1 cellular context compared by ENCODE assay signal in genomic region chr9:111429175-111429574, GRCh38.
TF ChIP-seq lines count a peak whose summit lies in the region.

No MANE protein-coding gene starts in this region.

TF ChIP-seq in WTC11, 78 proteins besides CTCF, POLR2A, EP300 and RAD21:
- TF ChIP-seq ZNF425 (CRISPR knock-in tag; conservative IDR thresholded peaks at IDR 0.05) (no peak), ESRRA (CRISPR knock-in tag; IDR thresholded peaks at IDR 0.05; ENCODE audit: borderline replicate concordance) (no peak), JUN (CRISPR knock-in tag; IDR thresholded peaks at IDR 0.05) (no peak), MAX (CRISPR knock-in tag; IDR thresholded peaks at IDR 0.05) (no peak), ZNF219 (CRISPR knock-in tag; IDR thresholded peaks at IDR 0.05; ENCODE audit: borderline replicate concordance) (no peak), ZNF263 (CRISPR knock-in tag; IDR thresholded peaks at IDR 0.05; ENCODE audit: low read depth) (no peak), ZNF671 (CRISPR knock-in tag; IDR thresholded peaks at IDR 0.05) (no peak), ZBTB21 (CRISPR knock-in tag; IDR thresholded peaks at IDR 0.05; ENCODE audit: borderline replicate concordance) (no peak), NFYB (CRISPR knock-in tag; conservative IDR thresholded peaks at IDR 0.05; ENCODE audit: low read depth) (no peak), USF1 (CRISPR knock-in tag; IDR thresholded peaks at IDR 0.05) (no peak), ZMAT4 (CRISPR knock-in tag; IDR thresholded peaks at IDR 0.05) (no peak), GRHL2 (CRISPR knock-in tag; IDR thresholded peaks at IDR 0.05; ENCODE audit: insufficient replicate concordance, severe bottlenecking) (no peak), PRRX2 (CRISPR knock-in tag; IDR thresholded peaks at IDR 0.05) (no peak)
- TF ChIP-seq, protein P1, sequence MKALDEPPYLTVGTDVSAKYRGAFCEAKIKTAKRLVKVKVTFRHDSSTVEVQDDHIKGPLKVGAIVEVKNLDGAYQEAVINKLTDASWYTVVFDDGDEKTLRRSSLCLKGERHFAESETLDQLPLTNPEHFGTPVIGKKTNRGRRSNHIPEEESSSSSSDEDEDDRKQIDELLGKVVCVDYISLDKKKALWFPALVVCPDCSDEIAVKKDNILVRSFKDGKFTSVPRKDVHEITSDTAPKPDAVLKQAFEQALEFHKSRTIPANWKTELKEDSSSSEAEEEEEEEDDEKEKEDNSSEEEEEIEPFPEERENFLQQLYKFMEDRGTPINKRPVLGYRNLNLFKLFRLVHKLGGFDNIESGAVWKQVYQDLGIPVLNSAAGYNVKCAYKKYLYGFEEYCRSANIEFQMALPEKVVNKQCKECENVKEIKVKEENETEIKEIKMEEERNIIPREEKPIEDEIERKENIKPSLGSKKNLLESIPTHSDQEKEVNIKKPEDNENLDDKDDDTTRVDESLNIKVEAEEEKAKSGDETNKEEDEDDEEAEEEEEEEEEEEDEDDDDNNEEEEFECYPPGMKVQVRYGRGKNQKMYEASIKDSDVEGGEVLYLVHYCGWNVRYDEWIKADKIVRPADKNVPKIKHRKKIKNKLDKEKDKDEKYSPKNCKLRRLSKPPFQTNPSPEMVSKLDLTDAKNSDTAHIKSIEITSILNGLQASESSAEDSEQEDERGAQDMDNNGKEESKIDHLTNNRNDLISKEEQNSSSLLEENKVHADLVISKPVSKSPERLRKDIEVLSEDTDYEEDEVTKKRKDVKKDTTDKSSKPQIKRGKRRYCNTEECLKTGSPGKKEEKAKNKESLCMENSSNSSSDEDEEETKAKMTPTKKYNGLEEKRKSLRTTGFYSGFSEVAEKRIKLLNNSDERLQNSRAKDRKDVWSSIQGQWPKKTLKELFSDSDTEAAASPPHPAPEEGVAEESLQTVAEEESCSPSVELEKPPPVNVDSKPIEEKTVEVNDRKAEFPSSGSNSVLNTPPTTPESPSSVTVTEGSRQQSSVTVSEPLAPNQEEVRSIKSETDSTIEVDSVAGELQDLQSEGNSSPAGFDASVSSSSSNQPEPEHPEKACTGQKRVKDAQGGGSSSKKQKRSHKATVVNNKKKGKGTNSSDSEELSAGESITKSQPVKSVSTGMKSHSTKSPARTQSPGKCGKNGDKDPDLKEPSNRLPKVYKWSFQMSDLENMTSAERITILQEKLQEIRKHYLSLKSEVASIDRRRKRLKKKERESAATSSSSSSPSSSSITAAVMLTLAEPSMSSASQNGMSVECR (CRISPR knock-in tag; IDR thresholded peaks at IDR 0.05; ENCODE audit: borderline replicate concordance): no peak
- TF ChIP-seq, protein P2, sequence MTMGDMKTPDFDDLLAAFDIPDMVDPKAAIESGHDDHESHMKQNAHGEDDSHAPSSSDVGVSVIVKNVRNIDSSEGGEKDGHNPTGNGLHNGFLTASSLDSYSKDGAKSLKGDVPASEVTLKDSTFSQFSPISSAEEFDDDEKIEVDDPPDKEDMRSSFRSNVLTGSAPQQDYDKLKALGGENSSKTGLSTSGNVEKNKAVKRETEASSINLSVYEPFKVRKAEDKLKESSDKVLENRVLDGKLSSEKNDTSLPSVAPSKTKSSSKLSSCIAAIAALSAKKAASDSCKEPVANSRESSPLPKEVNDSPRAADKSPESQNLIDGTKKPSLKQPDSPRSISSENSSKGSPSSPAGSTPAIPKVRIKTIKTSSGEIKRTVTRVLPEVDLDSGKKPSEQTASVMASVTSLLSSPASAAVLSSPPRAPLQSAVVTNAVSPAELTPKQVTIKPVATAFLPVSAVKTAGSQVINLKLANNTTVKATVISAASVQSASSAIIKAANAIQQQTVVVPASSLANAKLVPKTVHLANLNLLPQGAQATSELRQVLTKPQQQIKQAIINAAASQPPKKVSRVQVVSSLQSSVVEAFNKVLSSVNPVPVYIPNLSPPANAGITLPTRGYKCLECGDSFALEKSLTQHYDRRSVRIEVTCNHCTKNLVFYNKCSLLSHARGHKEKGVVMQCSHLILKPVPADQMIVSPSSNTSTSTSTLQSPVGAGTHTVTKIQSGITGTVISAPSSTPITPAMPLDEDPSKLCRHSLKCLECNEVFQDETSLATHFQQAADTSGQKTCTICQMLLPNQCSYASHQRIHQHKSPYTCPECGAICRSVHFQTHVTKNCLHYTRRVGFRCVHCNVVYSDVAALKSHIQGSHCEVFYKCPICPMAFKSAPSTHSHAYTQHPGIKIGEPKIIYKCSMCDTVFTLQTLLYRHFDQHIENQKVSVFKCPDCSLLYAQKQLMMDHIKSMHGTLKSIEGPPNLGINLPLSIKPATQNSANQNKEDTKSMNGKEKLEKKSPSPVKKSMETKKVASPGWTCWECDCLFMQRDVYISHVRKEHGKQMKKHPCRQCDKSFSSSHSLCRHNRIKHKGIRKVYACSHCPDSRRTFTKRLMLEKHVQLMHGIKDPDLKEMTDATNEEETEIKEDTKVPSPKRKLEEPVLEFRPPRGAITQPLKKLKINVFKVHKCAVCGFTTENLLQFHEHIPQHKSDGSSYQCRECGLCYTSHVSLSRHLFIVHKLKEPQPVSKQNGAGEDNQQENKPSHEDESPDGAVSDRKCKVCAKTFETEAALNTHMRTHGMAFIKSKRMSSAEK (CRISPR knock-in tag; IDR thresholded peaks at IDR 0.05; ENCODE audit: borderline replicate concordance): no peak
- TF ChIP-seq, protein P3, sequence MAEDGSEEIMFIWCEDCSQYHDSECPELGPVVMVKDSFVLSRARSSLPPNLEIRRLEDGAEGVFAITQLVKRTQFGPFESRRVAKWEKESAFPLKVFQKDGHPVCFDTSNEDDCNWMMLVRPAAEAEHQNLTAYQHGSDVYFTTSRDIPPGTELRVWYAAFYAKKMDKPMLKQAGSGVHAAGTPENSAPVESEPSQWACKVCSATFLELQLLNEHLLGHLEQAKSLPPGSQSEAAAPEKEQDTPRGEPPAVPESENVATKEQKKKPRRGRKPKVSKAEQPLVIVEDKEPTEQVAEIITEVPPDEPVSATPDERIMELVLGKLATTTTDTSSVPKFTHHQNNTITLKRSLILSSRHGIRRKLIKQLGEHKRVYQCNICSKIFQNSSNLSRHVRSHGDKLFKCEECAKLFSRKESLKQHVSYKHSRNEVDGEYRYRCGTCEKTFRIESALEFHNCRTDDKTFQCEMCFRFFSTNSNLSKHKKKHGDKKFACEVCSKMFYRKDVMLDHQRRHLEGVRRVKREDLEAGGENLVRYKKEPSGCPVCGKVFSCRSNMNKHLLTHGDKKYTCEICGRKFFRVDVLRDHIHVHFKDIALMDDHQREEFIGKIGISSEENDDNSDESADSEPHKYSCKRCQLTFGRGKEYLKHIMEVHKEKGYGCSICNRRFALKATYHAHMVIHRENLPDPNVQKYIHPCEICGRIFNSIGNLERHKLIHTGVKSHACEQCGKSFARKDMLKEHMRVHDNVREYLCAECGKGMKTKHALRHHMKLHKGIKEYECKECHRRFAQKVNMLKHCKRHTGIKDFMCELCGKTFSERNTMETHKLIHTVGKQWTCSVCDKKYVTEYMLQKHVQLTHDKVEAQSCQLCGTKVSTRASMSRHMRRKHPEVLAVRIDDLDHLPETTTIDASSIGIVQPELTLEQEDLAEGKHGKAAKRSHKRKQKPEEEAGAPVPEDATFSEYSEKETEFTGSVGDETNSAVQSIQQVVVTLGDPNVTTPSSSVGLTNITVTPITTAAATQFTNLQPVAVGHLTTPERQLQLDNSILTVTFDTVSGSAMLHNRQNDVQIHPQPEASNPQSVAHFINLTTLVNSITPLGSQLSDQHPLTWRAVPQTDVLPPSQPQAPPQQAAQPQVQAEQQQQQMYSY (CRISPR knock-in tag; IDR thresholded peaks at IDR 0.05): no peak
